In genomic region chr11:120079750-120080610, GRCh38 we compare ENCODE assay signal across 1 cellular context.
TF ChIP-seq lines count a peak whose summit lies in the region.

No MANE protein-coding gene starts in this region.

TF ChIP-seq in HepG2, 621 proteins besides CTCF, POLR2A, EP300 and RAD21 (continued from another document):
- TF ChIP-seq ARID3A (IDR thresholded peaks at IDR 0.05; ENCODE audit: low read depth, low read length) (no peak), ZNF687 (CRISPR knock-in tag; IDR thresholded peaks at IDR 0.05) (0 out of 2 replicates have a peak, but pooled peaks have one; percentile 24), XRCC5 (optimal IDR thresholded peaks at IDR 0.05; ENCODE audit: low read length) (peak; percentile 23), POLR2AphosphoS2 (IDR thresholded peaks at IDR 0.05; ENCODE audit: low read depth, low read length) (no peak), TFDP1 (CRISPR knock-in tag; IDR thresholded peaks at IDR 0.05; ENCODE audit: borderline replicate concordance) (peak; percentile 53; the same call in 1 of the 2 replicates)
TF ChIP-seq in HepG2: peak in this region for 5.
